12 cellular contexts compared by ENCODE assay signal in genomic region chr17:79154446-79154845, GRCh38.
"Had no signal": no experiment of that assay in that cellular context is flagged by ENCODE, and none has a peak within 500 bp of the region (broad histone marks: within the 10 kb centered on the region; RNA-seq: fewer than 3 reads in every experiment).

No MANE protein-coding gene starts in this region.

- H3K27ac ChIP-seq: thoracic aorta had no signal

- H3K9me3 ChIP-seq: thoracic aorta had no signal

- H3K36me3 ChIP-seq: thoracic aorta had no signal

- DNase-seq: activated CD4-positive, alpha-beta T cell treated with anti-CD3 and anti-CD28 coated beads, Interleukin-2, amount 50 U/mL, for 1 hour; activated naive CD4-positive, alpha-beta T cell treated with anti-CD3 and anti-CD28 coated beads, Interleukin-2, amount 10 ng/mL, durations not matched to agents 7 days and 5 days; activated T-cell treated with anti-CD3 and anti-CD28 coated beads for 4 hours; effector memory CD4-positive, alpha-beta T cell; naive thymus-derived CD4-positive, alpha-beta T cell; stimulated activated CD4-positive, alpha-beta T cell treated with anti-CD3 and anti-CD28 coated beads, Interleukin-4, amount 100 ng/mL, for 4 hours; stimulated activated naive CD8-positive, alpha-beta T cell treated with anti-CD3 and anti-CD28 coated beads, Interleukin-15, amount 100 ng/mL, for 72 hours; T-helper 17 cell had no signal

- FAIRE-seq: frontal cortex, TTC549 had no signal

- H3K4me3 ChIP-seq: thoracic aorta had no signal

- ATAC-seq: activated T-helper 17 cell treated with anti-CD3 and anti-CD28 coated beads, Interleukin-2, amount 50 U/mL, for 72 hours; naive thymus-derived CD4-positive, alpha-beta T cell; stimulated activated naive CD8-positive, alpha-beta T cell treated with anti-CD3 and anti-CD28 coated beads, Interleukin-15, amount 100 ng/mL, for 72 hours; T-helper 17 cell had no signal
